In genomic region chr17:38430316-38430715, GRCh38 we compare ENCODE assay signal across 14 cellular contexts. TPM values are rescaled to one million over a fixed set of nuclear protein-coding genes. Genes with fewer than 3 reads are reported as not detected.
DNase-seq lines count a peak whose midpoint lies in the region; ATAC-seq and TF ChIP-seq lines count a peak whose summit lies in the region.
"Had no signal": no experiment of that assay in that cellular context is flagged by ENCODE, and none has a peak within 500 bp of the region (broad histone marks: within the 10 kb centered on the region; RNA-seq: fewer than 3 reads in every experiment).

No MANE protein-coding gene starts in this region.

- RAD21 ChIA-PET in HCT116 (lab: Charles Lee; ENCODE audit: low non-redundant PET in 1 of 2, low total read pairs in 2 of 2, uncharacterized antibody in 2 of 2, unreplicated experiment in 2 of 2) = no interaction called here

- POLR2A ChIA-PET in HCT116 (lab: Charles Lee) = no interaction called here

- TF ChIP-seq CTCF in HCT116 (IDR thresholded peaks at IDR 0.05 in 2 of 3, conservative IDR thresholded peaks at IDR 0.05 in 1 of 3; ENCODE audit: borderline replicate concordance in 1 of 3, insufficient read depth in 1 of 3, low read depth in 2 of 3, low read length in 2 of 3) (no peak), brain (conservative IDR thresholded peaks at IDR 0.05) (no peak), suprapubic skin (IDR thresholded peaks at IDR 0.05) (no peak), thyroid gland (IDR thresholded peaks at IDR 0.05) (no peak)

- H3K9me2 ChIP-seq in HCT116 (ENCODE audit: insufficient read depth) = no peaks in the 10 kb centered on the region

- 0 out of 2 replicates have a peak overlapping the region, but pooled peaks have one; percentile 100 for H3K4me2 ChIP-seq in HCT116 (ENCODE audit: low read length)

- 0 out of 2 replicates have a peak, but pooled peaks cover 4% of the 10 kb centered on the region for H3K79me2 ChIP-seq in HCT116 (ENCODE audit: insufficient read depth, low read length)

- H3K27me3 ChIP-seq in HCT116 (ENCODE audit: insufficient read depth, low read length) (no peaks in the 10 kb centered on the region), layer of hippocampus (ENCODE audit: control insufficient read depth, insufficient read depth, low read length) (no peaks in the 10 kb centered on the region), suprapubic skin (no peaks in the 10 kb centered on the region), thyroid gland (no peaks in the 10 kb centered on the region)

- H3K9me3 ChIP-seq in HCT116 (ENCODE audit: control insufficient read depth in 1 of 2, insufficient read depth in 1 of 2, low read depth in 1 of 2, low read length in 2 of 2) (no peaks in the 10 kb centered on the region), suprapubic skin (no peaks in the 10 kb centered on the region), thyroid gland (no peaks in the 10 kb centered on the region)

- H3K9ac ChIP-seq in HCT116 (ENCODE audit: low read length) = no peak overlapping the region

- H2AFZ ChIP-seq in HCT116 (ENCODE audit: low read depth, low read length, poor library complexity, severe bottlenecking) = no peak overlapping the region

- no peak for DNase-seq in HCT116 (ENCODE audit: low read depth, low spot score)
- no peak for DNase-seq in suprapubic skin (ENCODE audit: low spot score in 2 of 2)
- no peak for DNase-seq in thyroid gland
- no peak for DNase-seq in SHP77 treated with DMSO at 0.1 percent for 48 hours (lab: John Stamatoyannopoulos, UW)
- no peak for DNase-seq in stimulated activated effector memory CD8-positive, alpha-beta T cell treated with anti-CD3 and anti-CD28 coated beads, Interleukin-12 subunit alpha, Interleukin-12 subunit beta, amount 100 ng/mL, for 72 hours (ENCODE audit: low spot score in 2 of 2)
- DNase-seq: activated naive CD4-positive, alpha-beta T cell; mesendoderm; MM.1S; stimulated activated CD4-positive, alpha-beta T cell treated with anti-CD3 and anti-CD28 coated beads, Interleukin-4, amount 100 ng/mL, for 4 hours; WERI-Rb-1 had no signal

- no peaks in the 10 kb centered on the region for H3K9me3 Mint-ChIP-seq in brain
- H3K9me3 Mint-ChIP-seq in stimulated activated effector memory CD8-positive, alpha-beta T cell treated with anti-CD3 and anti-CD28 coated beads, Interleukin-12 subunit alpha, Interleukin-12 subunit beta, amount 100 ng/mL, for 72 hours = no peaks in the 10 kb centered on the region

- no peaks in the 10 kb centered on the region for H3K36me3 ChIP-seq in HCT116 (ENCODE audit: control insufficient read depth in 1 of 2, insufficient read depth in 2 of 2, low read length in 2 of 2)
- H3K36me3 ChIP-seq in suprapubic skin = no peaks in the 10 kb centered on the region
- H3K36me3 ChIP-seq in thyroid gland = no peaks in the 10 kb centered on the region
- H3K36me3 ChIP-seq: WERI-Rb-1 had no signal

- no peak for TF ChIP-seq POLR2A in HCT116 (IDR thresholded peaks at IDR 0.05; ENCODE audit: borderline replicate concordance, extremely low read depth, insufficient read depth, insufficient read length)
- TF ChIP-seq POLR2A in suprapubic skin (IDR thresholded peaks at IDR 0.05) = no peak
- TF ChIP-seq POLR2A in thyroid gland (IDR thresholded peaks at IDR 0.05) = no peak

- H3K4me1 ChIP-seq in HCT116 (ENCODE audit: control insufficient read depth in 1 of 2, insufficient read depth in 2 of 2, low read length in 2 of 2) = peaks cover 22 to 38% of the 10 kb centered on the region in 2 experiments
- peaks cover 31% of the 10 kb centered on the region for H3K4me1 ChIP-seq in suprapubic skin
- peaks cover 8 to 26% of the 10 kb centered on the region in 2 donors for H3K4me1 ChIP-seq in thyroid gland

- ATAC-seq in HCT116 = no peak
- ATAC-seq in GM18907 (IDR thresholded peaks at IDR 0.05; ENCODE audit: unreplicated experiment) = no peak
- no peak for ATAC-seq in stimulated activated effector memory CD8-positive, alpha-beta T cell treated with anti-CD3 and anti-CD28 coated beads, Interleukin-12 subunit alpha, Interleukin-12 subunit beta, amount 100 ng/mL, for 72 hours

- WGBS in suprapubic skin = 54% methylated on average over 3 of the region's 3 CpGs
- WGBS in thyroid gland, 2 donors = 43 to 49% methylated on average over 3 of the region's 3 CpGs

- TF ChIP-seq EP300 in suprapubic skin (IDR thresholded peaks at IDR 0.05) = no peak

- intact Hi-C loops in HCT116 (cut with micrococcal nuclease) (no loop called here), thyroid gland (cut with DNase I) (no loop called here)

- peak overlapping the region in 4 of 5 experiments; percentile 40 to 91 (median 56) for H3K27ac Mint-ChIP-seq in brain
- no peak overlapping the region for H3K27ac Mint-ChIP-seq in stimulated activated effector memory CD8-positive, alpha-beta T cell treated with anti-CD3 and anti-CD28 coated beads, Interleukin-12 subunit alpha, Interleukin-12 subunit beta, amount 100 ng/mL, for 72 hours

- TF ChIP-seq RAD21 in HCT116 (IDR thresholded peaks at IDR 0.05; ENCODE audit: low read depth) = no peak

- no peak overlapping the region for H3K27ac ChIP-seq in HCT116 (ENCODE audit: low read depth, low read length)
- peak overlapping the region; percentile 91 for H3K27ac ChIP-seq in layer of hippocampus (ENCODE audit: low read depth, low read length)
- H3K27ac ChIP-seq in suprapubic skin = peak overlapping the region; percentile 84
- H3K27ac ChIP-seq in thyroid gland = no peak overlapping the region
- H3K27ac ChIP-seq: epithelial cell of prostate, WERI-Rb-1 had no signal

- peak overlapping the region; percentile 6 to 87 (median 79) for H3K4me3 Mint-ChIP-seq in brain
- no peak overlapping the region for H3K4me3 Mint-ChIP-seq in stimulated activated effector memory CD8-positive, alpha-beta T cell treated with anti-CD3 and anti-CD28 coated beads, Interleukin-12 subunit alpha, Interleukin-12 subunit beta, amount 100 ng/mL, for 72 hours

- TSS peak; percentile 46 for BruUV-seq in HCT116 (replicated peaks; lab: Mats Ljungman, UMichigan)

- H3K27me3 Mint-ChIP-seq in brain = no peaks in the 10 kb centered on the region

- CTCF ChIA-PET in HCT116 (lab: Charles Lee) = no interaction called here

- peaks cover 68% of the 10 kb centered on the region for H3K4me1 Mint-ChIP-seq in brain
- peaks cover 23% of the 10 kb centered on the region for H3K4me1 Mint-ChIP-seq in stimulated activated effector memory CD8-positive, alpha-beta T cell treated with anti-CD3 and anti-CD28 coated beads, Interleukin-12 subunit alpha, Interleukin-12 subunit beta, amount 100 ng/mL, for 72 hours

- no peaks in the 10 kb centered on the region for H4K20me1 ChIP-seq in HCT116 (ENCODE audit: insufficient read depth)

- peaks cover 16% of the 10 kb centered on the region for H3K36me3 Mint-ChIP-seq in brain
- no peaks in the 10 kb centered on the region for H3K36me3 Mint-ChIP-seq in stimulated activated effector memory CD8-positive, alpha-beta T cell treated with anti-CD3 and anti-CD28 coated beads, Interleukin-12 subunit alpha, Interleukin-12 subunit beta, amount 100 ng/mL, for 72 hours

- no peak overlapping the region for H3K4me3 ChIP-seq in HCT116 (replicated peaks in 1 of 2; ENCODE audit: low read depth in 1 of 2, low read length in 2 of 2)
- no peak overlapping the region for H3K4me3 ChIP-seq in suprapubic skin
- H3K4me3 ChIP-seq in thyroid gland (replicated peaks in 1 of 3) = no peak overlapping the region

TF ChIP-seq in HCT116, 20 proteins besides CTCF, POLR2A, EP300 and RAD21 (continues in another document):
- no peak for TF ChIP-seq CBX3 (IDR thresholded peaks at IDR 0.05; ENCODE audit: low read depth)
- TF ChIP-seq EZH2 (IDR thresholded peaks at IDR 0.05) = no peak
- TF ChIP-seq ATF3 (IDR thresholded peaks at IDR 0.05) = no peak
- TF ChIP-seq SRF (IDR thresholded peaks at IDR 0.05; ENCODE audit: low read depth) = no peak
- no peak for TF ChIP-seq JUND (IDR thresholded peaks at IDR 0.05)
- no peak for TF ChIP-seq ELF1 (IDR thresholded peaks at IDR 0.05; ENCODE audit: borderline replicate concordance, low read depth)
- no peak for TF ChIP-seq SP1 (IDR thresholded peaks at IDR 0.05; ENCODE audit: low read depth)
- TF ChIP-seq ZFX (IDR thresholded peaks at IDR 0.05) = no peak
- TF ChIP-seq CEBPB (IDR thresholded peaks at IDR 0.05; ENCODE audit: low read depth) = no peak
- TF ChIP-seq YY1 (IDR thresholded peaks at IDR 0.05; ENCODE audit: extremely low read depth, insufficient replicate concordance, low read depth, low read length) = no peak
- TF ChIP-seq SIN3A (IDR thresholded peaks at IDR 0.05; ENCODE audit: low read depth) = no peak
- TF ChIP-seq REST (IDR thresholded peaks at IDR 0.05; ENCODE audit: low read depth) = no peak
- no peak for TF ChIP-seq POLR2AphosphoS5 (IDR thresholded peaks at IDR 0.05; ENCODE audit: low read depth, low read length)

RNA-seq across cellular contexts. Expression of gene ARHGAP23, which starts 2.1 kb away (rescaled TPM):
- 41.0 TPM for total RNA-seq in HCT116 (2021; ENCODE audit: unreplicated experiment)
- polyA plus RNA-seq in HCT116 (2012) = 19.5 and 21.5 TPM in 2 replicates
- 59.0 TPM for polyA plus RNA-seq in brain (ENCODE audit: insufficient read depth, low read depth, low replicate concordance)
- 100 to 1,000 TPM in 3 of 4 donors, 10 to 100 TPM in 1; 94.8 to 149 (median 121) TPM for total RNA-seq in suprapubic skin
- total RNA-seq in thyroid gland = 10 to 100 TPM; 13.0 to 40.8 (median 24.6) TPM

Comparison
In these comparisons a context has a peak if more than half of its experiments do, and no peak if none do; other contexts are left out.
1. H3K27ac ChIP-seq: peak in layer of hippocampus (single experiment) and suprapubic skin (single experiment); none in HCT116 (single experiment) and thyroid gland (0 of 3).